In the genomic region with DNA sequence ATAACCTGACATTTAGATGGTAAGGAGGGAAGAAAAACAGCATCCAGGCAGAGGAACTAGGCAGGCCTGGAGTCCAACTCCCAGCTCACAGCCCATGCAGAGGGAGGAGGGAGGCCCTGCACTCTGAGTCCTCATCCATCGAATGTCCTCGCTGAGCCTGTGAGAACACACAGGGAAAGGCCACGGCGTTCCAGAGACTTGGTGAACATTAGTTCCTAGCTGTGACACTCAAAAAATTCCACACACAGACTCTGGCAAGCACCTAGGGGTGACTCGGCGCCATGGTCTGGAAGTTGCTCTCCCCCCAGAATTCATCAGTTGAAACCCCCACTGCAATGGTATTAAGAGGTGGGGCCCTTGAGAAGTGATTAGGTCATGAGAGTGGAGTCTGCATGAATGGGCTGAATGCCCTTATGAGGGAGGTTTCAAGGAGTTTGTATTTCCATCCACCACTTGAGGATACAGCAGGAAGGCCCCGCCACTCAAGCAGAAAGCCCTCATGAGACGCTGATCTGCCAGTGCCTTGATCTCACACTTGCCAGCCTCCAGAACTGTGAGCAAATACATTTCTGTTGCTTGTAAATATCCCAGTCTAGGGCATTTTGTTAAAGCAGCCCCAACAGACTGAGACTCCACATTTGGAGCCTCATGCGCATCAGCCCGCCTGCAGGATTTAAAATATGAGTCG, we compare ENCODE assay signal across 23 cellular contexts.
"Had no signal": no experiment of that assay in that cellular context is flagged by ENCODE, and none has a peak within 500 bp of the region (broad histone marks: within the 10 kb centered on the region; RNA-seq: fewer than 3 reads in every experiment).

No MANE protein-coding gene starts in this region.

- H3K27ac ChIP-seq: breast epithelium, gastrocnemius medialis, parathyroid adenoma, right atrium auricular region, testis had no signal

- H3K27me3 Mint-ChIP-seq: effector memory CD8-positive, alpha-beta T cell; T-cell had no signal

- H3K9me3 ChIP-seq: breast epithelium, gastrocnemius medialis, right atrium auricular region, testis had no signal

- H2AFZ ChIP-seq: parathyroid adenoma had no signal

- H3K27ac Mint-ChIP-seq: activated naive CD4-positive, alpha-beta T cell treated with anti-CD3 and anti-CD28 coated beads, Interleukin-2, amount 50 U/mL, for 72 hours; activated T-cell treated with anti-CD3 and anti-CD28 coated beads, Interleukin-2, amount 50 U/mL, for 72 hours; T-cell had no signal

- H3K36me3 ChIP-seq: breast epithelium, gastrocnemius medialis had no signal

- H3K27me3 ChIP-seq: breast epithelium, gastrocnemius medialis, right atrium auricular region, testis had no signal

- H3K4me3 Mint-ChIP-seq: activated T-cell treated with anti-CD3 and anti-CD28 coated beads, Interleukin-2, amount 50 U/mL, for 72 hours; effector memory CD8-positive, alpha-beta T cell; nephron; T-cell had no signal

- H3K9ac ChIP-seq: parathyroid adenoma had no signal

- H3K4me1 ChIP-seq: breast epithelium, gastrocnemius medialis, parathyroid adenoma, right atrium auricular region, testis had no signal

- H3K4me3 ChIP-seq: breast epithelium, gastrocnemius medialis, lung, right atrium auricular region, testis had no signal

- DNase-seq: activated CD4-positive, alpha-beta T cell treated with anti-CD3 and anti-CD28 coated beads for 4 hours; activated CD4-positive, alpha-beta T cell treated with anti-CD3 and anti-CD28 coated beads, Interleukin-2, amount 50 U/mL, for 4 hours; activated CD4-positive, CD25-positive, alpha-beta regulatory T cell; activated naive CD4-positive, alpha-beta T cell; activated T-cell treated with anti-CD3 and anti-CD28 coated beads for 4 hours; activated T-cell treated with anti-CD3 and anti-CD28 coated beads, Interleukin-2, amount 50 U/mL, for 72 hours; cortex of kidney; effector memory CD8-positive, alpha-beta T cell; erythroblast; gastrocnemius medialis; hippocampal formation; nucleus accumbens; stimulated activated CD4-positive, alpha-beta T cell treated with anti-CD3 and anti-CD28 coated beads, Interleukin-15, amount 100 ng/mL, for 24 hours; stimulated activated naive CD4-positive, alpha-beta T cell treated with Interleukin-2 at 50 U/mL for 16 hours; T-cell; testis; trophoblast cell had no signal

- H3K4me1 Mint-ChIP-seq: T-cell had no signal

- ATAC-seq: activated naive CD4-positive, alpha-beta T cell treated with anti-CD3 and anti-CD28 coated beads, Interleukin-2, amount 50 U/mL, for 72 hours; activated T-cell treated with anti-CD3 and anti-CD28 coated beads, Interleukin-2, amount 50 U/mL, for 72 hours; effector memory CD8-positive, alpha-beta T cell; gastrocnemius medialis; T-cell had no signal

- H3K9me3 Mint-ChIP-seq: activated naive CD4-positive, alpha-beta T cell treated with anti-CD3 and anti-CD28 coated beads, Interleukin-2, amount 50 U/mL, for 72 hours; activated T-cell treated with anti-CD3 and anti-CD28 coated beads, Interleukin-2, amount 50 U/mL, for 72 hours; effector memory CD8-positive, alpha-beta T cell; nephron; T-cell had no signal
